Comparison of ENCODE assay signal across 19 cellular contexts in genomic region chr4:82126641-82127040, GRCh38.
DNase-seq lines count a peak whose midpoint lies in the region; ATAC-seq and TF ChIP-seq lines count a peak whose summit lies in the region.
"Had no signal": no experiment of that assay in that cellular context is flagged by ENCODE, and none has a peak within 500 bp of the region (broad histone marks: within the 10 kb centered on the region; RNA-seq: fewer than 3 reads in every experiment).

No MANE protein-coding gene starts in this region.

- intact Hi-C loops in Right ventricle myocardium superior (cut with DNase I): no loop called here

- no peak overlapping the region for H3K4me3 Mint-ChIP-seq in T-helper 1 cell treated with Interleukin-12 subunit alpha and Interleukin-12 subunit beta and Interleukin-4 antibody, amounts not matched to agents 30 μg/mL and 1 μg/mL, for 36 hours
- no peak overlapping the region for H3K4me3 Mint-ChIP-seq in nephron progenitor cell
- H3K4me3 Mint-ChIP-seq: B cell; CD4-positive, alpha-beta T cell; CD8-positive, alpha-beta T cell had no signal

- DNase-seq in T-helper 1 cell (no peak), nephron progenitor cell (no peak), Right ventricle myocardium superior (no peak)
- DNase-seq in activated T-cell treated with anti-CD3 and anti-CD28 coated beads, Interleukin-2, amount 50 U/mL, for 48 hours: no peak
- DNase-seq: AML-193; Caco-2; Calu3; CD4-positive, alpha-beta T cell; CD8-positive, alpha-beta T cell; DMS153; DMS53; DMS79; DND-41; EL; GDM1 had no signal

- no peak for TF ChIP-seq CTCF in nephron progenitor cell (IDR thresholded peaks at IDR 0.05)

- H3K4me1 Mint-ChIP-seq in T-helper 1 cell treated with Interleukin-12 subunit alpha and Interleukin-12 subunit beta and Interleukin-4 antibody, amounts not matched to agents 30 μg/mL and 1 μg/mL, for 36 hours (ENCODE audit: low read depth): no peaks in the 10 kb centered on the region
- peaks cover 38% of the 10 kb centered on the region for H3K4me1 Mint-ChIP-seq in nephron progenitor cell
- H3K4me1 Mint-ChIP-seq: B cell had no signal

- H3K9me3 Mint-ChIP-seq in T-helper 1 cell treated with Interleukin-12 subunit alpha and Interleukin-12 subunit beta and Interleukin-4 antibody, amounts not matched to agents 30 μg/mL and 1 μg/mL, for 36 hours: no peaks in the 10 kb centered on the region
- peaks cover 4% of the 10 kb centered on the region for H3K9me3 Mint-ChIP-seq in nephron progenitor cell
- H3K9me3 Mint-ChIP-seq: CD4-positive, alpha-beta T cell had no signal

- no peak for ATAC-seq in Right ventricle myocardium superior (ENCODE audit: poor library complexity)
- ATAC-seq: A549; CD8-positive, alpha-beta T cell; GM12878 had no signal

- H3K27ac Mint-ChIP-seq in T-helper 1 cell treated with Interleukin-12 subunit alpha and Interleukin-12 subunit beta and Interleukin-4 antibody, amounts not matched to agents 30 μg/mL and 1 μg/mL, for 36 hours: peak overlapping the region; percentile 49
- peak overlapping the region; percentile 13 for H3K27ac Mint-ChIP-seq in nephron progenitor cell
- H3K27ac Mint-ChIP-seq: B cell; CD4-positive, alpha-beta T cell; CD8-positive, alpha-beta T cell had no signal

- no peaks in the 10 kb centered on the region for H3K36me3 Mint-ChIP-seq in T-helper 1 cell treated with Interleukin-12 subunit alpha and Interleukin-12 subunit beta and Interleukin-4 antibody, amounts not matched to agents 30 μg/mL and 1 μg/mL, for 36 hours (ENCODE audit: low read depth)
- H3K36me3 Mint-ChIP-seq in nephron progenitor cell (ENCODE audit: low read depth): no peaks in the 10 kb centered on the region
- H3K36me3 Mint-ChIP-seq: CD8-positive, alpha-beta T cell had no signal

- no peaks in the 10 kb centered on the region for H3K27me3 Mint-ChIP-seq in T-helper 1 cell treated with Interleukin-12 subunit alpha and Interleukin-12 subunit beta and Interleukin-4 antibody, amounts not matched to agents 30 μg/mL and 1 μg/mL, for 36 hours (ENCODE audit: low read depth)
- H3K27me3 Mint-ChIP-seq in nephron progenitor cell (ENCODE audit: low read depth, poor library complexity): peaks cover 9% of the 10 kb centered on the region
- H3K27me3 Mint-ChIP-seq: CD4-positive, alpha-beta T cell had no signal
